In the genomic region with DNA sequence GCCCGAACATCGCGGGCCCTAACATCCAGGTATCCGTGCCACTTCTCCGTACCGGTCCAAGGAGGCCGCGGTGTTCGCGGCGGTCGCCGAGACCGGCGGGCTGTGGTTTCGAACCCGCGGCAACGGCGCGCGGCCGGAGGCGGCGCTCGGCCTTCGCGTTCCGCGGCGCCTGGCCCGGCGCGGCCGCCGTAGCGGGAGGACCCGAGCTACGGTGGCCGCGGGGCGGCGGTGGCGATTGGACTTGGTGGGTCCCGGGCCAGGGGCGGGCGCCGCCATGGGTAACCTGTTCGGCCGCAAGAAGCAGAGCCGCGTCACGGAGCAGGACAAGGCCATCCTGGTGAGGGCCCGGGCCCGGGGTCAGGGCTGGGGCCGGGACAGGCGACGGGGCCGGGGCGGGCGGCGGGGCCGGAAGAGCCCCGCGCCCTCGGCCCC, we compare ENCODE assay signal across 8 cellular contexts. TPM values are rescaled to one million over a fixed set of nuclear protein-coding genes. Genes with fewer than 3 reads are reported as not detected.
DNase-seq lines count a peak whose midpoint lies in the region; ATAC-seq and TF ChIP-seq lines count a peak whose summit lies in the region.

Gene CHMP6, plus strand, starts transcription at position 197 of the 432 bp plus-strand sequence. Its CDS starts 78 bp downstream, at position 275.

- TF ChIP-seq CTCF in esophagus muscularis mucosa (IDR thresholded peaks at IDR 0.05): peak; percentile 39 to 75 (median 44)

- H3K27me3 ChIP-seq in esophagus muscularis mucosa: no peaks in the 10 kb centered on the region
- H3K27me3 ChIP-seq in muscle layer of colon (ENCODE audit: control insufficient read depth in 1 of 2, insufficient read depth in 2 of 2, low read length in 2 of 2): no peaks in the 10 kb centered on the region

- TF ChIP-seq EP300 in esophagus muscularis mucosa (IDR thresholded peaks at IDR 0.05): no peak

- H3K9me3 ChIP-seq in ES-I3 (ENCODE audit: control insufficient read depth, insufficient read depth, low read length) (no peaks in the 10 kb centered on the region), esophagus muscularis mucosa (no peaks in the 10 kb centered on the region), muscle layer of colon (ENCODE audit: low read length) (no peaks in the 10 kb centered on the region)

- H3K9ac ChIP-seq in ES-I3 (ENCODE audit: low read depth, low read length) (peak within 1 kb of the TSS; percentile 98), muscle layer of colon (ENCODE audit: low read length) (peak within 1 kb of the TSS; percentile 49)

- intact Hi-C loops in esophagus muscularis mucosa (cut with DNase I): loop anchor here (2.0 kb wide), 1 partner anchor 109 kb away; no protein-coding TSS in a partner anchor

- H3K27ac ChIP-seq in esophagus muscularis mucosa (replicated peaks in 1 of 4) (peak within 1 kb of the TSS; percentile 52 to 76 (median 74)), muscle layer of colon (ENCODE audit: low read depth, low read length) (peak within 1 kb of the TSS; percentile 72)

- H3K4me1 ChIP-seq in ES-I3 (ENCODE audit: insufficient read depth, low read length): peaks cover 3% of the 10 kb centered on the region; the same call in 1 of the 2 replicates
- peaks cover 31 to 65% (median 61%) of the 10 kb centered on the region in 4 donors for H3K4me1 ChIP-seq in esophagus muscularis mucosa
- H3K4me1 ChIP-seq in muscle layer of colon (ENCODE audit: insufficient read depth, low read length): peaks cover 25% of the 10 kb centered on the region

- no peak for TF ChIP-seq POLR2A in esophagus muscularis mucosa (IDR thresholded peaks at IDR 0.05; ENCODE audit: low read depth)

- H3K4me3 ChIP-seq in esophagus muscularis mucosa (peak within 1 kb of the TSS; percentile 94 to 100 (median 98)), muscle layer of colon (ENCODE audit: low read depth in 1 of 2, low read length in 2 of 2) (peak within 1 kb of the TSS; percentile 85 to 89)

- DNase-seq in OCI-M1 (lab: John Stamatoyannopoulos, UW) (peak; percentile 84), esophagus muscularis mucosa (ENCODE audit: extremely low spot score) (no peak)
- peak; percentile 81 to 84 for DNase-seq in activated T-cell treated with anti-CD3 and anti-CD28 coated beads, Interleukin-2, amount 50 U/mL, for 48 hours
- DNase-seq in stimulated activated CD8-positive, alpha-beta memory T cell treated with anti-CD3 and anti-CD28 coated beads, Interleukin-7, amount 100 ng/mL, for 1 hour (ENCODE audit: low read depth in 2 of 2): peak; percentile 32 to 34

- H3K36me3 ChIP-seq in ES-I3 (ENCODE audit: insufficient read depth, low read length) (no peaks in the 10 kb centered on the region), esophagus muscularis mucosa (peaks cover 18 to 29% (median 23%) of the 10 kb centered on the region in 4 donors), muscle layer of colon (ENCODE audit: insufficient read depth, low read length) (peaks cover 18% of the 10 kb centered on the region)

- 0% methylated on average over 14 of the region's 66 CpGs for WGBS in esophagus muscularis mucosa

- ATAC-seq in HG02885 (IDR thresholded peaks at IDR 0.05; ENCODE audit: poor library complexity, unreplicated experiment) (peak; percentile 72), GM18858 (IDR thresholded peaks at IDR 0.05; ENCODE audit: unreplicated experiment) (no peak)

RNA-seq across cellular contexts. Expression of gene CHMP6, which starts in this region (rescaled TPM):
- total RNA-seq in esophagus muscularis mucosa: 10 to 100 TPM; 17.6 to 29.2 (median 25.8) TPM
